Comparison of ENCODE assay signal across 20 cellular contexts in genomic region chr13:29459818-29460335, GRCh38.
DNase-seq lines count a peak whose midpoint lies in the region; ATAC-seq, FAIRE-seq and TF ChIP-seq lines count a peak whose summit lies in the region.
"Had no signal": no experiment of that assay in that cellular context is flagged by ENCODE, and none has a peak within 500 bp of the region (broad histone marks: within the 10 kb centered on the region; RNA-seq: fewer than 3 reads in every experiment).

No MANE protein-coding gene starts in this region.

- H2AFZ ChIP-seq in mammary epithelial cell (ENCODE audit: low read depth, low read length) (peak overlapping the region; percentile 61), astrocyte (ENCODE audit: low read depth, low read length) (no peak overlapping the region), keratinocyte (ENCODE audit: control insufficient read depth, low read length) (peak overlapping the region; percentile 0)

- TF ChIP-seq CTCF in mammary epithelial cell (conservative IDR thresholded peaks at IDR 0.05 in 1 of 2, IDR thresholded peaks at IDR 0.05 in 1 of 2; ENCODE audit: extremely low read depth in 1 of 2, insufficient read depth in 1 of 2, low read depth in 1 of 2, low read length in 2 of 2) (no peak), MCF 10A (IDR thresholded peaks at IDR 0.05; ENCODE audit: unreplicated experiment) (no peak), astrocyte (IDR thresholded peaks at IDR 0.05; ENCODE audit: insufficient read depth, low read depth, low read length) (no peak), keratinocyte (optimal IDR thresholded peaks at IDR 0.05 in 1 of 3, IDR thresholded peaks at IDR 0.05 in 1 of 3, conservative IDR thresholded peaks at IDR 0.05 in 1 of 3; ENCODE audit: extremely low read depth in 1 of 3, insufficient read depth in 2 of 3, low read length in 3 of 3) (no peak)
- no peak for TF ChIP-seq CTCF in CD8-positive, alpha-beta T cell (IDR thresholded peaks at IDR 0.05)

- intact Hi-C loops in mammary epithelial cell (cut with micrococcal nuclease) (no loop called here), MCF 10A (cut with micrococcal nuclease) (no loop called here)
- intact Hi-C loops in CD8-positive, alpha-beta T cell (cut with DNase I, micrococcal nuclease), result no loop called here

- H3K27me3 ChIP-seq in mammary epithelial cell (ENCODE audit: insufficient read depth, low read length) (no peaks in the 10 kb centered on the region), astrocyte (ENCODE audit: insufficient read depth, low read length) (peaks cover 8% of the 10 kb centered on the region), keratinocyte (ENCODE audit: control insufficient read depth, extremely low read depth, insufficient read depth, low read length) (no peaks in the 10 kb centered on the region)
- no peaks in the 10 kb centered on the region for H3K27me3 ChIP-seq in CD8-positive, alpha-beta T cell (ENCODE audit: insufficient read depth, low read length)

- H3K36me3 Mint-ChIP-seq in MCF 10A (ENCODE audit: insufficient read depth, unreplicated experiment), result no peaks in the 10 kb centered on the region
- peaks cover 2% of the 10 kb centered on the region for H3K36me3 Mint-ChIP-seq in astrocyte (ENCODE audit: low read depth, unreplicated experiment)
- H3K36me3 Mint-ChIP-seq in CD8-positive, alpha-beta T cell, result no peaks in the 10 kb centered on the region
- H3K36me3 Mint-ChIP-seq: CD14-positive monocyte; CD8-positive, alpha-beta memory T cell had no signal

- H3K9me3 ChIP-seq in mammary epithelial cell (replicated peaks; ENCODE audit: insufficient read depth, low read length) (no peaks in the 10 kb centered on the region), astrocyte (ENCODE audit: insufficient read depth, low read depth, low read length) (peaks cover 6% of the 10 kb centered on the region), keratinocyte (ENCODE audit: control insufficient read depth, low read depth, low read length) (no peaks in the 10 kb centered on the region)
- no peaks in the 10 kb centered on the region for H3K9me3 ChIP-seq in CD8-positive, alpha-beta T cell (ENCODE audit: low read length)
- H3K9me3 ChIP-seq: A549, Caco-2 had no signal

- no peak overlapping the region for H3K4me3 Mint-ChIP-seq in MCF 10A (ENCODE audit: unreplicated experiment)
- no peak overlapping the region for H3K4me3 Mint-ChIP-seq in astrocyte (ENCODE audit: unreplicated experiment)
- H3K4me3 Mint-ChIP-seq in CD8-positive, alpha-beta T cell, result no peak overlapping the region
- H3K4me3 Mint-ChIP-seq: CD14-positive monocyte; CD8-positive, alpha-beta memory T cell; HFFc6 had no signal

- H3K9me3 Mint-ChIP-seq in MCF 10A (ENCODE audit: unreplicated experiment) (no peaks in the 10 kb centered on the region), astrocyte (ENCODE audit: unreplicated experiment) (peaks cover 2% of the 10 kb centered on the region)
- H3K9me3 Mint-ChIP-seq in CD8-positive, alpha-beta T cell, result no peaks in the 10 kb centered on the region
- H3K9me3 Mint-ChIP-seq: CD8-positive, alpha-beta memory T cell; HFFc6 had no signal

- dilution Hi-C loops in mammary epithelial cell (cut with HindIII; ENCODE audit: low sequenced_read_pairs) (no loop called here), keratinocyte (cut with MboI; ENCODE audit: extremely low pct_ligation_motif_present, low sequenced_read_pairs) (no loop called here)

- H3K4me2 ChIP-seq in mammary epithelial cell (ENCODE audit: insufficient read depth, low read depth, low read length) (peak overlapping the region; percentile 57), astrocyte (ENCODE audit: low read length) (no peak overlapping the region), keratinocyte (ENCODE audit: control insufficient read depth, extremely low read depth, insufficient read depth, low read depth, low read length) (peak overlapping the region; percentile 47)
- H3K4me2 ChIP-seq: A549 had no signal

- no peaks in the 10 kb centered on the region for H3K9me1 ChIP-seq in keratinocyte (ENCODE audit: control insufficient read depth, extremely low read depth, insufficient read depth, low read length)

- peaks cover 21% of the 10 kb centered on the region for H3K4me1 Mint-ChIP-seq in MCF 10A (ENCODE audit: insufficient read depth, unreplicated experiment)
- H3K4me1 Mint-ChIP-seq in astrocyte (ENCODE audit: low read depth, unreplicated experiment), result peaks cover 20% of the 10 kb centered on the region
- no peaks in the 10 kb centered on the region for H3K4me1 Mint-ChIP-seq in CD8-positive, alpha-beta T cell (ENCODE audit: low read depth)
- H3K4me1 Mint-ChIP-seq: CD14-positive monocyte; CD8-positive, alpha-beta memory T cell had no signal

- H3K27ac ChIP-seq in mammary epithelial cell (ENCODE audit: insufficient read depth, low read depth, low read length) (no peak overlapping the region), astrocyte (ENCODE audit: low read depth, low read length) (no peak overlapping the region), keratinocyte (ENCODE audit: control insufficient read depth, insufficient read depth, low read length) (no peak overlapping the region)
- no peak overlapping the region for H3K27ac ChIP-seq in CD8-positive, alpha-beta T cell (ENCODE audit: low read depth, low read length)
- H3K27ac ChIP-seq: A549 had no signal

- H3K27ac Mint-ChIP-seq in MCF 10A (ENCODE audit: low read depth, unreplicated experiment) (no peak overlapping the region), astrocyte (ENCODE audit: unreplicated experiment) (no peak overlapping the region)
- H3K27ac Mint-ChIP-seq in CD8-positive, alpha-beta T cell, result no peak overlapping the region
- H3K27ac Mint-ChIP-seq: CD14-positive monocyte; CD8-positive, alpha-beta memory T cell; HFFc6 had no signal

- DNase-seq in mammary epithelial cell (peak; percentile 68), MCF 10A (ENCODE audit: unreplicated experiment) (no peak), astrocyte (ENCODE audit: low read depth) (peak; percentile 36), keratinocyte (ENCODE audit: low read depth, low spot score) (peak; percentile 62), HT-29 (ENCODE audit: low spot score) (no peak), H4 (ENCODE audit: low spot score) (no peak)
- no peak for DNase-seq in CD8-positive, alpha-beta T cell
- DNase-seq: Caco-2; CD8-positive, alpha-beta memory T cell; DND-41; GDM1; GOT3; HCEC 1CT; HFFc6 had no signal

- H3K4me1 ChIP-seq in mammary epithelial cell (ENCODE audit: insufficient read depth, low read length), result peaks cover 49% of the 10 kb centered on the region
- H3K4me1 ChIP-seq in astrocyte (ENCODE audit: insufficient read depth, low read length), result peaks cover 11% of the 10 kb centered on the region
- peaks cover 39% of the 10 kb centered on the region for H3K4me1 ChIP-seq in keratinocyte (ENCODE audit: control insufficient read depth, extremely low read depth, insufficient read depth, low read length)
- no peaks in the 10 kb centered on the region for H3K4me1 ChIP-seq in CD8-positive, alpha-beta T cell (ENCODE audit: insufficient read depth, low read length)
- H3K4me1 ChIP-seq: A549 had no signal

- BruUV-seq in mammary epithelial cell (replicated peaks; lab: Mats Ljungman, UMichigan) (no TSS peak), MCF 10A (replicated peaks; lab: Mats Ljungman, UMichigan) (no TSS peak)

- FAIRE-seq in astrocyte (lab: Jason Lieb, UNC), result no peak
- peak; percentile 89 for FAIRE-seq in keratinocyte (lab: Jason Lieb, UNC)
- FAIRE-seq: A549, GM12892, GM19239, HepG2, HTR-8/SVneo had no signal

- H4K20me1 ChIP-seq in mammary epithelial cell (ENCODE audit: insufficient read depth, low read length) (no peaks in the 10 kb centered on the region), astrocyte (ENCODE audit: insufficient read depth, low read length) (no peaks in the 10 kb centered on the region), keratinocyte (ENCODE audit: control insufficient read depth, extremely low read depth, insufficient read depth, low read length) (no peaks in the 10 kb centered on the region)

- H3K4me3 ChIP-seq in mammary epithelial cell (replicated peaks in 1 of 3; ENCODE audit: insufficient read depth in 1 of 3, low read depth in 2 of 3, low read length in 3 of 3) (no peak overlapping the region), astrocyte (ENCODE audit: insufficient read depth, low read depth, low read length) (no peak overlapping the region), keratinocyte (ENCODE audit: control insufficient read depth in 2 of 3, extremely low read depth in 1 of 3, insufficient read depth in 2 of 3, low read depth in 1 of 3, low read length in 3 of 3) (no peak overlapping the region)
- no peak overlapping the region for H3K4me3 ChIP-seq in CD8-positive, alpha-beta T cell (ENCODE audit: low read depth, low read length)
- H3K4me3 ChIP-seq: A549 had no signal

- H3K36me3 ChIP-seq in mammary epithelial cell (ENCODE audit: insufficient read depth, low read length), result no peaks in the 10 kb centered on the region
- no peaks in the 10 kb centered on the region for H3K36me3 ChIP-seq in astrocyte (ENCODE audit: insufficient read depth, low read length)
- no peaks in the 10 kb centered on the region for H3K36me3 ChIP-seq in keratinocyte (ENCODE audit: control insufficient read depth in 2 of 2, extremely low read depth in 1 of 2, insufficient read depth in 2 of 2, low read length in 2 of 2)
- no peaks in the 10 kb centered on the region for H3K36me3 ChIP-seq in CD8-positive, alpha-beta T cell (ENCODE audit: insufficient read depth, low read length)

- 0% methylated on average over 2 of the region's 2 CpGs for WGBS in mammary epithelial cell (ENCODE audit: low coverage, missing lambda C conversion rate)

- H3K27me3 Mint-ChIP-seq in MCF 10A (ENCODE audit: insufficient read depth, unreplicated experiment) (no peaks in the 10 kb centered on the region), astrocyte (ENCODE audit: low read depth, unreplicated experiment) (no peaks in the 10 kb centered on the region)
- peaks cover 13% of the 10 kb centered on the region for H3K27me3 Mint-ChIP-seq in CD8-positive, alpha-beta T cell (ENCODE audit: low read depth)

- H3K79me2 ChIP-seq in mammary epithelial cell (ENCODE audit: insufficient read depth, low read length), result no peaks in the 10 kb centered on the region
- no peaks in the 10 kb centered on the region for H3K79me2 ChIP-seq in astrocyte (ENCODE audit: insufficient read depth, low read length)
- no peaks in the 10 kb centered on the region for H3K79me2 ChIP-seq in keratinocyte (ENCODE audit: control insufficient read depth, insufficient read depth, low read length)

- no peak overlapping the region for H3K9ac ChIP-seq in mammary epithelial cell (ENCODE audit: insufficient read depth, low read length)
- no peak overlapping the region for H3K9ac ChIP-seq in astrocyte (ENCODE audit: low read length)
- H3K9ac ChIP-seq in keratinocyte (ENCODE audit: control insufficient read depth, extremely low read depth, insufficient read depth, low read length), result no peak overlapping the region

- in situ Hi-C loops in mammary epithelial cell (cut with MboI; ENCODE audit: low sequenced_read_pairs in 2 of 2), result no loop called here

- no peak for ATAC-seq in CD8-positive, alpha-beta T cell
- ATAC-seq: A549, HepG2 had no signal

- POLR2A ChIA-PET in MCF 10A (lab: Yijun Ruan, JAX), result no interaction called here
- POLR2A ChIA-PET in CD8-positive, alpha-beta T cell (lab: Charles Lee), result no interaction called here

- CTCF ChIA-PET in mammary epithelial cell (lab: Charles Lee; ENCODE audit: low non-redundant PET) (no interaction called here), MCF 10A (lab: Yijun Ruan, JAX) (interaction anchor here (0.8 to 1.3 kb wide), 2 partner anchors 12 to 1606 kb away, joined by 4 to 7 read pairs; no protein-coding TSS in a partner anchor)
- CTCF ChIA-PET in CD8-positive, alpha-beta T cell (lab: Charles Lee), result no interaction called here

Comparison
In these comparisons a context has a peak if more than half of its experiments do, and no peak if none do; other contexts are left out.
1. DNase-seq: peak in mammary epithelial cell (single experiment), astrocyte (single experiment) and keratinocyte (single experiment); none in MCF 10A (single experiment), CD8-positive, alpha-beta T cell (0 of 7), HT-29 (single experiment) and H4 (single experiment).